17 cellular contexts compared by ENCODE assay signal in genomic region chr2:149629003-149629402, GRCh38. TPM values are rescaled to one million over a fixed set of nuclear protein-coding genes. Genes with fewer than 3 reads are reported as not detected.
A peak's percentile ranks its signal among the peaks of the same experiment; 100 is the strongest.
DNase-seq lines count a peak whose midpoint lies in the region; ATAC-seq and TF ChIP-seq lines count a peak whose summit lies in the region.
"Had no signal": no experiment of that assay in that cellular context is flagged by ENCODE, and none has a peak within 500 bp of the region (broad histone marks: within the 10 kb centered on the region; RNA-seq: fewer than 3 reads in every experiment).

No MANE protein-coding gene starts in this region.

- no peak for ATAC-seq in GM21390 (IDR thresholded peaks at IDR 0.05; ENCODE audit: unreplicated experiment)

- DNase-seq in DMS79 treated with DMSO at 0.1 percent for 48 hours (lab: John Stamatoyannopoulos, UW) (peak; percentile 60), NCI-H524 treated with DMSO at 0.1 percent for 48 hours (lab: John Stamatoyannopoulos, UW) (peak; percentile 4), fibroblast of the aortic adventitia (ENCODE audit: low read depth) (peak; percentile 34), AG08396 (ENCODE audit: low spot score) (no peak), KG1 (lab: John Stamatoyannopoulos, UW) (no peak), NCI-H510A treated with DMSO at 0.1 percent for 48 hours (lab: John Stamatoyannopoulos, UW) (no peak)
- DNase-seq: CD4-positive, alpha-beta T cell; COR-L47; MV-4-11; NCI-H1105 treated with DMSO at 0.1 percent for 48 hours; NCI-H1694; NCI-H2081; NCI-H510A; OCI-M1 had no signal

- H3K4me3 ChIP-seq in fibroblast of the aortic adventitia (ENCODE audit: low read depth, low read length) = no peak overlapping the region
- H3K4me3 ChIP-seq: BLaER1, SJSA1 had no signal

- no peak for TF ChIP-seq CTCF in fibroblast of the aortic adventitia (IDR thresholded peaks at IDR 0.05; ENCODE audit: insufficient read depth, low read length)

RNA-seq across cellular contexts. Expression of gene MMADHC, which starts 41.4 kb away (rescaled TPM):
- total RNA-seq in fibroblast of the aortic adventitia (ENCODE audit: low replicate concordance) = 169 and 177 TPM in 2 replicates

Comparison
In these comparisons a context has a peak if more than half of its experiments do, and no peak if none do; other contexts are left out.
1. DNase-seq: peak in DMS79 treated with DMSO at 0.1 percent for 48 hours (single experiment), NCI-H524 treated with DMSO at 0.1 percent for 48 hours (single experiment) and fibroblast of the aortic adventitia (single experiment); none in AG08396 (single experiment), KG1 (single experiment) and NCI-H510A treated with DMSO at 0.1 percent for 48 hours (single experiment).